ENCODE assay signal across 13 cellular contexts in genomic region chr11:115221461-115222069, GRCh38.
DNase-seq lines count a peak whose midpoint lies in the region; ATAC-seq and TF ChIP-seq lines count a peak whose summit lies in the region.
"Had no signal": no experiment of that assay in that cellular context is flagged by ENCODE, and none has a peak within 500 bp of the region (broad histone marks: within the 10 kb centered on the region; RNA-seq: fewer than 3 reads in every experiment).

No MANE protein-coding gene starts in this region.

- H3K79me2 ChIP-seq in smooth muscle cell (ENCODE audit: low read depth) = no peaks in the 10 kb centered on the region

- no peak for TF ChIP-seq CTCF in VCaP (conservative IDR thresholded peaks at IDR 0.05)
- TF ChIP-seq CTCF in smooth muscle cell (IDR thresholded peaks at IDR 0.05; ENCODE audit: borderline replicate concordance, insufficient read depth, poor library complexity, severe bottlenecking) = no peak

- peaks cover 8% of the 10 kb centered on the region for H3K36me3 ChIP-seq in smooth muscle cell (ENCODE audit: low read depth)

- intact Hi-C loops in activated CD4-positive, alpha-beta T cell treated with anti-CD3 and anti-CD28 coated beads, Interleukin-2, amount 10 ng/mL, durations not matched to agents 24 days and 14 days (cut with micrococcal nuclease) = loop anchor here (2.0 to 10.0 kb wide), 2 partner anchors 21 to 703 kb away; no protein-coding TSS in a partner anchor
- intact Hi-C loops in activated CD4-positive, alpha-beta T cell treated with anti-CD3 and anti-CD28 coated beads for 36 hours (cut with DNase I, micrococcal nuclease) = loop anchor here (1.0 kb wide), 1 partner anchor 27 kb away; no protein-coding TSS in a partner anchor

- peaks cover 3% of the 10 kb centered on the region for H3K9me3 Mint-ChIP-seq in activated CD4-positive, alpha-beta T cell treated with anti-CD3 and anti-CD28 coated beads, Interleukin-2, amount 10 ng/mL, durations not matched to agents 24 days and 14 days
- no peaks in the 10 kb centered on the region for H3K9me3 Mint-ChIP-seq in activated CD4-positive, alpha-beta T cell treated with anti-CD3 and anti-CD28 coated beads for 36 hours (ENCODE audit: low read depth)
- H3K9me3 Mint-ChIP-seq: mesothelial cell of epicardium had no signal

- 80% methylated on average over 2 of the region's 2 CpGs for WGBS in smooth muscle cell (ENCODE audit: low lambda C conversion rate)

- H3F3A ChIP-seq in smooth muscle cell (ENCODE audit: low read depth) = no peaks in the 10 kb centered on the region

- H2AFZ ChIP-seq in smooth muscle cell (ENCODE audit: low read depth) = no peak overlapping the region

- H3K4me1 Mint-ChIP-seq in activated CD4-positive, alpha-beta T cell treated with anti-CD3 and anti-CD28 coated beads, Interleukin-2, amount 10 ng/mL, durations not matched to agents 24 days and 14 days = peaks cover 26% of the 10 kb centered on the region
- H3K4me1 Mint-ChIP-seq in activated CD4-positive, alpha-beta T cell treated with anti-CD3 and anti-CD28 coated beads for 36 hours = peaks cover 15% of the 10 kb centered on the region
- H3K4me1 Mint-ChIP-seq: stimulated activated naive B cell treated with anti-CD40 and anti-IgM and Interleukin-4, amounts not matched to agents 10 μg/mL and 1 μg/mL and 100 μg/mL, for 72 hours had no signal

- H3K27ac Mint-ChIP-seq in activated CD4-positive, alpha-beta T cell treated with anti-CD3 and anti-CD28 coated beads, Interleukin-2, amount 10 ng/mL, durations not matched to agents 24 days and 14 days = peak overlapping the region; percentile 72
- H3K27ac Mint-ChIP-seq in activated CD4-positive, alpha-beta T cell treated with anti-CD3 and anti-CD28 coated beads for 36 hours = no peak overlapping the region
- H3K27ac Mint-ChIP-seq: mesothelial cell of epicardium; stimulated activated naive B cell treated with anti-CD40 and anti-IgM and Interleukin-4, amounts not matched to agents 10 μg/mL and 1 μg/mL and 100 μg/mL, for 72 hours; T-helper 17 cell had no signal

- peaks cover 28% of the 10 kb centered on the region for H3K27me3 Mint-ChIP-seq in activated CD4-positive, alpha-beta T cell treated with anti-CD3 and anti-CD28 coated beads, Interleukin-2, amount 10 ng/mL, durations not matched to agents 24 days and 14 days
- peaks cover 9% of the 10 kb centered on the region for H3K27me3 Mint-ChIP-seq in activated CD4-positive, alpha-beta T cell treated with anti-CD3 and anti-CD28 coated beads for 36 hours

- ATAC-seq in activated CD4-positive, alpha-beta T cell treated with anti-CD3 and anti-CD28 coated beads for 36 hours = no peak
- ATAC-seq in HG02885 (IDR thresholded peaks at IDR 0.05; ENCODE audit: poor library complexity, unreplicated experiment) (peak; percentile 38), HG02610 (IDR thresholded peaks at IDR 0.05; ENCODE audit: unreplicated experiment) (no peak)

- H3K27me3 ChIP-seq in smooth muscle cell (ENCODE audit: low read depth) = no peaks in the 10 kb centered on the region

- no peak overlapping the region for H3K9ac ChIP-seq in smooth muscle cell (ENCODE audit: low read depth)

- no peaks in the 10 kb centered on the region for H3K9me3 ChIP-seq in smooth muscle cell (replicated peaks; ENCODE audit: low read depth)

- peaks cover 15% of the 10 kb centered on the region for H3K4me1 ChIP-seq in smooth muscle cell (ENCODE audit: low read depth)

- no peak overlapping the region for H3K4me2 ChIP-seq in smooth muscle cell

- H4K20me1 ChIP-seq in smooth muscle cell (ENCODE audit: low read depth) = no peaks in the 10 kb centered on the region

- no peak overlapping the region for H3K4me3 ChIP-seq in smooth muscle cell

- DNase-seq in activated CD4-positive, alpha-beta T cell treated with anti-CD3 and anti-CD28 coated beads, Interleukin-2, amount 10 ng/mL, durations not matched to agents 24 days and 14 days = no peak
- no peak for DNase-seq in activated CD4-positive, alpha-beta T cell treated with anti-CD3 and anti-CD28 coated beads for 36 hours
- no peak for DNase-seq in smooth muscle cell (lab: John Stamatoyannopoulos, UW; ENCODE audit: unreplicated experiment)
- DNase-seq in activated gamma-delta T cell treated with Interleukin-2 at 50 U/mL for 16 hours = no peak
- no peak for DNase-seq in amygdala (lab: John Stamatoyannopoulos, UW)
- DNase-seq: GDM1; stimulated activated CD4-positive, alpha-beta T cell treated with anti-CD3 and anti-CD28 coated beads, Interleukin-12 subunit alpha, Interleukin-12 subunit beta, amount 100 ng/mL, for 4 hours; stimulated activated naive B cell treated with anti-CD40 and anti-IgM and Interleukin-4, amounts not matched to agents 10 μg/mL and 1 μg/mL and 100 μg/mL, for 72 hours; T-helper 17 cell had no signal

- H3K4me3 Mint-ChIP-seq in activated CD4-positive, alpha-beta T cell treated with anti-CD3 and anti-CD28 coated beads, Interleukin-2, amount 10 ng/mL, durations not matched to agents 24 days and 14 days = peak overlapping the region; percentile 28
- H3K4me3 Mint-ChIP-seq in activated CD4-positive, alpha-beta T cell treated with anti-CD3 and anti-CD28 coated beads for 36 hours = no peak overlapping the region
- H3K4me3 Mint-ChIP-seq: mesothelial cell of epicardium; stimulated activated naive B cell treated with anti-CD40 and anti-IgM and Interleukin-4, amounts not matched to agents 10 μg/mL and 1 μg/mL and 100 μg/mL, for 72 hours; T-helper 17 cell had no signal

- CTCF ChIA-PET in activated CD4-positive, alpha-beta T cell treated with anti-CD3 and anti-CD28 coated beads for 36 hours (lab: Charles Lee) = no interaction called here

- no peaks in the 10 kb centered on the region for H3K36me3 Mint-ChIP-seq in activated CD4-positive, alpha-beta T cell treated with anti-CD3 and anti-CD28 coated beads, Interleukin-2, amount 10 ng/mL, durations not matched to agents 24 days and 14 days (ENCODE audit: low read depth)
- no peaks in the 10 kb centered on the region for H3K36me3 Mint-ChIP-seq in activated CD4-positive, alpha-beta T cell treated with anti-CD3 and anti-CD28 coated beads for 36 hours (ENCODE audit: low read depth)
- H3K36me3 Mint-ChIP-seq: stimulated activated naive B cell treated with anti-CD40 and anti-IgM and Interleukin-4, amounts not matched to agents 10 μg/mL and 1 μg/mL and 100 μg/mL, for 72 hours had no signal

- H3K27ac ChIP-seq in VCaP (peak overlapping the region; percentile 47), smooth muscle cell (ENCODE audit: low read depth) (peak overlapping the region; percentile 84)

- POLR2A ChIA-PET in activated CD4-positive, alpha-beta T cell treated with anti-CD3 and anti-CD28 coated beads for 36 hours (lab: Charles Lee) = no interaction called here
